ENCODE assay signal across 24 cellular contexts in the genomic region with DNA sequence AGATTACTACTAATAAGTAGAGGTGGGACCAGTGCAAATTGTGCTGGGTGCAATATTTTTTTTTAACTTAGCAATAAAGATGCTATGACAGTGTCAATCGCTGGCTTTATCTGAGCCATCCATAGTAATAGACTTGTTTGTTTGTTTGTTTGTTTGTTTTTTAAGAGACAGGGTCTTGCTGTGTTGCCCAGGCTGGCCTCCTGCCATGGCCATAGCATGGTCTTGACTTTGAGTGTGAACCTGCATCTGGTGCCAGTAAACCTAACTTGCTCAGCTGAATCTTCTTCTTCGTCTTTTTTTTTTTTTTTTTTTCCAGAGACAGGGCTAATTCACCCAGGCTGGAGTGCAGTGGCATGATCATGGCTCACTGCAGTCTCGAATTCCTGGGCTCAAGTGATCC. TPM values are rescaled to one million over a fixed set of nuclear protein-coding genes. Genes with fewer than 3 reads are reported as not detected.
DNase-seq lines count a peak whose midpoint lies in the region; ATAC-seq and TF ChIP-seq lines count a peak whose summit lies in the region.
"Had no signal": no experiment of that assay in that cellular context is flagged by ENCODE, and none has a peak within 500 bp of the region (broad histone marks: within the 10 kb centered on the region; RNA-seq: fewer than 3 reads in every experiment).

No MANE protein-coding gene starts in this region.

- no peak overlapping the region for H3K4me3 Mint-ChIP-seq in WTC11
- no peak overlapping the region for H3K4me3 Mint-ChIP-seq in mesothelial cell of epicardium
- H3K4me3 Mint-ChIP-seq in stimulated activated naive B cell treated with anti-CD40 and anti-IgM and Interleukin-4, amounts not matched to agents 10 μg/mL and 1 μg/mL and 100 μg/mL, for 72 hours = no peak overlapping the region
- H3K4me3 Mint-ChIP-seq: activated naive CD8-positive, alpha-beta T cell treated with anti-CD3 and anti-CD28 coated beads, Interleukin-2, amount 10 ng/mL, durations not matched to agents 7 days and 5 days; activated T-helper 1 cell treated with anti-CD3 and anti-CD28 coated beads, Interleukin-12 subunit alpha, Interleukin-12 subunit beta, Interleukin-2, Interleukin-4 antibody, amounts not matched to agents 30 ng/mL and 10 ng/mL and 1 ng/mL, durations not matched to agents 14 hours and 24 hours and 36 hours had no signal

- BruUV-seq in A673 (replicated peaks; lab: Mats Ljungman, UMichigan) = no TSS peak

- H3K4me1 Mint-ChIP-seq in WTC11 (peaks cover 6% of the 10 kb centered on the region; the same call in 1 of the 2 replicates), mesothelial cell of epicardium (peaks cover 19% of the 10 kb centered on the region)
- H3K4me1 Mint-ChIP-seq in stimulated activated naive B cell treated with anti-CD40 and anti-IgM and Interleukin-4, amounts not matched to agents 10 μg/mL and 1 μg/mL and 100 μg/mL, for 72 hours = peaks cover 6 to 12% of the 10 kb centered on the region in 2 donors

- H3K9me3 Mint-ChIP-seq in WTC11 = 0 out of 2 replicates have a peak, but pooled peaks cover 6% of the 10 kb centered on the region
- peaks cover 6% of the 10 kb centered on the region for H3K9me3 Mint-ChIP-seq in mesothelial cell of epicardium
- H3K9me3 Mint-ChIP-seq in stimulated activated naive B cell treated with anti-CD40 and anti-IgM and Interleukin-4, amounts not matched to agents 10 μg/mL and 1 μg/mL and 100 μg/mL, for 72 hours = no peaks in the 10 kb centered on the region
- H3K9me3 Mint-ChIP-seq: activated naive CD8-positive, alpha-beta T cell treated with anti-CD3 and anti-CD28 coated beads, Interleukin-2, amount 10 ng/mL, durations not matched to agents 7 days and 5 days had no signal

- no peak overlapping the region for H3K9ac ChIP-seq in BLaER1 treated with 17β-estradiol and CSF1 and Interleukin-3, amounts not matched to agents 10 nM and 100 nM
- H3K9ac ChIP-seq in subcutaneous abdominal adipose tissue (ENCODE audit: low read length in 5 of 5) = no peak overlapping the region

- H3K27me3 Mint-ChIP-seq in WTC11 (ENCODE audit: low read depth) (no peaks in the 10 kb centered on the region), mesothelial cell of epicardium (ENCODE audit: low read depth) (no peaks in the 10 kb centered on the region)
- no peaks in the 10 kb centered on the region for H3K27me3 Mint-ChIP-seq in stimulated activated naive B cell treated with anti-CD40 and anti-IgM and Interleukin-4, amounts not matched to agents 10 μg/mL and 1 μg/mL and 100 μg/mL, for 72 hours
- H3K27me3 Mint-ChIP-seq: activated naive CD8-positive, alpha-beta T cell treated with anti-CD3 and anti-CD28 coated beads, Interleukin-2, amount 10 ng/mL, durations not matched to agents 7 days and 5 days had no signal

- peaks cover 31 to 52% (median 44%) of the 10 kb centered on the region in 10 experiments for H3K4me1 ChIP-seq in BLaER1 treated with 17β-estradiol and CSF1 and Interleukin-3, amounts not matched to agents 10 nM and 100 nM
- H3K4me1 ChIP-seq in subcutaneous abdominal adipose tissue (ENCODE audit: control insufficient read depth in 5 of 5, insufficient read depth in 5 of 5, low read length in 5 of 5) (peaks cover 5 to 33% (median 29%) of the 10 kb centered on the region in 5 donors), A673 (ENCODE audit: insufficient read depth, low read length, poor library complexity, severe bottlenecking) (peaks cover 19% of the 10 kb centered on the region)
- H3K4me1 ChIP-seq: foreskin keratinocyte had no signal

- H3K27ac Mint-ChIP-seq in WTC11 (no peak overlapping the region), mesothelial cell of epicardium (peak overlapping the region; percentile 27)
- H3K27ac Mint-ChIP-seq in stimulated activated naive B cell treated with anti-CD40 and anti-IgM and Interleukin-4, amounts not matched to agents 10 μg/mL and 1 μg/mL and 100 μg/mL, for 72 hours = no peak overlapping the region
- H3K27ac Mint-ChIP-seq: activated naive CD8-positive, alpha-beta T cell treated with anti-CD3 and anti-CD28 coated beads, Interleukin-2, amount 10 ng/mL, durations not matched to agents 7 days and 5 days; activated T-helper 1 cell treated with anti-CD3 and anti-CD28 coated beads, Interleukin-12 subunit alpha, Interleukin-12 subunit beta, Interleukin-2, Interleukin-4 antibody, amounts not matched to agents 30 ng/mL and 10 ng/mL and 1 ng/mL, durations not matched to agents 14 hours and 24 hours and 36 hours had no signal

- no peak for DNase-seq in WTC11 (ENCODE audit: low spot score)
- no peak for DNase-seq in mesothelial cell of epicardium (ENCODE audit: low spot score in 2 of 2, unreplicated experiment in 2 of 2)
- DNase-seq in NCI-H2029 (lab: John Stamatoyannopoulos, UW) = no peak
- no peak for DNase-seq in stimulated activated naive B cell treated with anti-CD40 and anti-IgM and Interleukin-4, amounts not matched to agents 10 μg/mL and 1 μg/mL and 100 μg/mL, for 72 hours
- no peak for DNase-seq in A673 (ENCODE audit: low spot score)
- DNase-seq: activated naive CD8-positive, alpha-beta T cell treated with anti-CD3 and anti-CD28 coated beads, Interleukin-2, amount 10 ng/mL, durations not matched to agents 7 days and 5 days; brain microvascular endothelial cell; cortex of kidney; foreskin keratinocyte; IMR-90; left colon; mucosa of descending colon; NCI-H2029 treated with DMSO at 0.1 percent for 48 hours; NK-92 treated with Interleukin-12 subunit alpha and Interleukin-12 subunit beta, amount 100 ng/mL, for 24 hours; retina; stimulated activated naive CD4-positive, alpha-beta T cell treated with Interleukin-2 at 50 U/mL for 16 hours; T1000 had no signal

- CTCF ChIA-PET in WTC11 (lab: Charles Lee) (interaction anchor here (1.3 kb wide), 1 partner anchor 65 kb away, joined by 4 read pairs; no protein-coding TSS in a partner anchor), A673 (lab: Charles Lee) (interaction anchor here (1.1 kb wide), 1 partner anchor 17 kb away, joined by 4 read pairs; no protein-coding TSS in a partner anchor)

- TF ChIP-seq CTCF in WTC11 (IDR thresholded peaks at IDR 0.05) = no peak
- no peak for TF ChIP-seq CTCF in mesothelial cell of epicardium (IDR thresholded peaks at IDR 0.05; ENCODE audit: unreplicated experiment)
- no peak for TF ChIP-seq CTCF in A673 (conservative IDR thresholded peaks at IDR 0.05; ENCODE audit: low read depth, low read length)

- H3K4me3 ChIP-seq in BLaER1 treated with 17β-estradiol and CSF1 and Interleukin-3, amounts not matched to agents 10 nM and 100 nM = no peak overlapping the region
- H3K4me3 ChIP-seq in subcutaneous abdominal adipose tissue (ENCODE audit: low read depth in 1 of 5, low read length in 5 of 5) = no peak overlapping the region
- H3K4me3 ChIP-seq in A673 (ENCODE audit: low read depth, low read length, poor library complexity, severe bottlenecking) = no peak overlapping the region
- H3K4me3 ChIP-seq: mucosa of descending colon had no signal

- H3K4me2 ChIP-seq in BLaER1 treated with 17β-estradiol and CSF1 and Interleukin-3, amounts not matched to agents 10 nM and 100 nM = peak overlapping the region in 8 of 11 experiments; percentile 17 to 87 (median 74); a peak in 10 of 22 replicates

- peaks cover 0 to 97% (median 38%) of the 10 kb centered on the region in 11 experiments; a peak in 15 of 22 replicates for H4K20me1 ChIP-seq in BLaER1 treated with 17β-estradiol and CSF1 and Interleukin-3, amounts not matched to agents 10 nM and 100 nM

- no peak for ATAC-seq in WTC11
- ATAC-seq in stimulated activated naive B cell treated with anti-CD40 and anti-IgM and Interleukin-4, amounts not matched to agents 10 μg/mL and 1 μg/mL and 100 μg/mL, for 72 hours (replicated peaks) = no peak
- no peak for ATAC-seq in HG03095 (IDR thresholded peaks at IDR 0.05; ENCODE audit: unreplicated experiment)
- ATAC-seq: foreskin keratinocyte, HCT116, SK-N-SH treated with all-trans-retinoic acid at 6 μM for 48 hours had no signal

- no peak overlapping the region for H3K27ac ChIP-seq in BLaER1 treated with 17β-estradiol and CSF1 and Interleukin-3, amounts not matched to agents 10 nM and 100 nM
- H3K27ac ChIP-seq in subcutaneous abdominal adipose tissue (ENCODE audit: low read depth, low read length) (peak overlapping the region; percentile 4), A673 (ENCODE audit: low read depth, low read length, poor library complexity, severe bottlenecking) (no peak overlapping the region)
- H3K27ac ChIP-seq: brain microvascular endothelial cell, foreskin keratinocyte, HL-60 had no signal

- intact Hi-C loops in A673 (cut with micrococcal nuclease; ENCODE audit: unreplicated experiment) = no loop called here

- peaks cover 0 to 70% (median 39%) of the 10 kb centered on the region in 11 experiments; a peak in 17 of 22 replicates for H3K36me3 ChIP-seq in BLaER1 treated with 17β-estradiol and CSF1 and Interleukin-3, amounts not matched to agents 10 nM and 100 nM
- no peaks in the 10 kb centered on the region for H3K36me3 ChIP-seq in subcutaneous abdominal adipose tissue (ENCODE audit: control insufficient read depth in 5 of 5, insufficient read depth in 5 of 5, low read length in 5 of 5)
- H3K36me3 ChIP-seq in A673 (ENCODE audit: insufficient read depth, low read length, poor library complexity, severe bottlenecking) = no peaks in the 10 kb centered on the region
- H3K36me3 ChIP-seq: brain microvascular endothelial cell had no signal

- H3K9me3 ChIP-seq in BLaER1 treated with 17β-estradiol and CSF1 and Interleukin-3, amounts not matched to agents 10 nM and 100 nM (replicated peaks in 1 of 11) = peaks cover 8 to 64% (median 40%) of the 10 kb centered on the region in 11 experiments
- H3K9me3 ChIP-seq in subcutaneous abdominal adipose tissue (ENCODE audit: control insufficient read depth in 5 of 5, low read length in 5 of 5) (no peaks in the 10 kb centered on the region), A673 (ENCODE audit: low read depth, low read length, poor library complexity, severe bottlenecking) (no peaks in the 10 kb centered on the region)
- H3K9me3 ChIP-seq: mucosa of descending colon had no signal

- POLR2A ChIA-PET in WTC11 (lab: Charles Lee) (interaction anchor here (0.6 kb wide), 1 partner anchor 11 kb away, joined by 4 read pairs; no protein-coding TSS in a partner anchor), A673 (lab: Charles Lee; ENCODE audit: low non-redundant PET) (no interaction called here)

- no peaks in the 10 kb centered on the region for H3K27me3 ChIP-seq in BLaER1 treated with 17β-estradiol and CSF1 and Interleukin-3, amounts not matched to agents 10 nM and 100 nM
- no peaks in the 10 kb centered on the region for H3K27me3 ChIP-seq in subcutaneous abdominal adipose tissue (ENCODE audit: control insufficient read depth in 5 of 5, insufficient read depth in 4 of 5, low read length in 5 of 5)
- H3K27me3 ChIP-seq in A673 (replicated peaks; ENCODE audit: insufficient read depth, low read depth, low read length, poor library complexity) = no peaks in the 10 kb centered on the region
- H3K27me3 ChIP-seq: brain microvascular endothelial cell, foreskin keratinocyte had no signal

- H3K36me3 Mint-ChIP-seq in WTC11 (peaks cover 2% of the 10 kb centered on the region; the same call in 1 of the 2 replicates), mesothelial cell of epicardium (peaks cover 12% of the 10 kb centered on the region)
- H3K36me3 Mint-ChIP-seq in stimulated activated naive B cell treated with anti-CD40 and anti-IgM and Interleukin-4, amounts not matched to agents 10 μg/mL and 1 μg/mL and 100 μg/mL, for 72 hours = no peaks in the 10 kb centered on the region
- H3K36me3 Mint-ChIP-seq: activated naive CD8-positive, alpha-beta T cell treated with anti-CD3 and anti-CD28 coated beads, Interleukin-2, amount 10 ng/mL, durations not matched to agents 7 days and 5 days had no signal

RNA-seq across cellular contexts. Expression of gene ZNRF1, which starts 46.6 kb away (rescaled TPM):
- total RNA-seq in WTC11 (2021) (44.3 to 47.6 TPM (median 46.5 TPM) in 3 replicates), mesothelial cell of epicardium (52.9 to 55.0 TPM (median 53.1 TPM) in 3 replicates), A673 (2021) (55.1 and 59.9 TPM in 2 replicates)
